ENCODE assay signal across 1 cellular context in the genomic region with DNA sequence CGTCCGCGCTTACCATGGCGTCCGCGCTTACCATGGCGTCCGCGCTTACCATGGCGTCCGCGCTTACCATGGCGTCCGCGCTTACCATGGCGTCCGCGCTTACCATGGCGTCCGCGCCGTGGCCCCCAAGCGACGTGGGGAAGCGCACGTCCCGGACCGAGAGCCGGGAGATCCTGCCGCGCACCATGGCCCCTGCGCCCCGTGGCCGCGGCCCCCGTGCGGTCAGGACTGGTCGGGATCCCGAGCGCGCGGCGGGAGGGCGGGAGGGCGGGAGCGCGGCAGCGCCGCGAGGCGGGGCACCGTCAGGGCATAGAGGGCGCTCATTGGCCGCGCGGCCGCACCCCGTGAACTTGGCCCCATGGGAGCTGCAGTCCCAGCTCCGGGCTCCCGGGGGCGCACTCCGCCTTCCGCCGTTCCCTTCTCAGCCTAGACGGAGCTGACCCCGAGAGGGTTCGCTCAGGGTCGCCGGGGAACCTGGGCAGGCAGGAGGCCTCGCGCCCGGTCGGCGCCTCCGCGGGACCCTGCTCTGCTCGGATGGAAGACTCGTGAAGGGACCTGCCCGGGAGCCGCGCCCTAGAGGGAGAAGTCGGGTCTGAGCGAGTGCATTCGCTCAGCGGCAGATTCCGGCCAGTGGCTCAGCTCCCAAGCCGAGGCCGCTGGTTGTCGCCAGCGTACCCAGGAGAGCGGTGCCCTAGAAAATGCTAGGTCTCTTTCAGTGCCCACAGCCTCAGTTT.
TF ChIP-seq lines count a peak whose summit lies in the region.

A gene with protein sequence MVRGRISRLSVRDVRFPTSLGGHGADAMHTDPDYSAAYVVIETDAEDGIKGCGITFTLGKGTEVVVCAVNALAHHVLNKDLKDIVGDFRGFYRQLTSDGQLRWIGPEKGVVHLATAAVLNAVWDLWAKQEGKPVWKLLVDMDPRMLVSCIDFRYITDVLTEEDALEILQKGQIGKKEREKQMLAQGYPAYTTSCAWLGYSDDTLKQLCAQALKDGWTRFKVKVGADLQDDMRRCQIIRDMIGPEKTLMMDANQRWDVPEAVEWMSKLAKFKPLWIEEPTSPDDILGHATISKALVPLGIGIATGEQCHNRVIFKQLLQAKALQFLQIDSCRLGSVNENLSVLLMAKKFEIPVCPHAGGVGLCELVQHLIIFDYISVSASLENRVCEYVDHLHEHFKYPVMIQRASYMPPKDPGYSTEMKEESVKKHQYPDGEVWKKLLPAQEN (minus strand): TSS at position 230 of the 734 bp plus-strand sequence. CDS start 43 bp downstream, at position 187.

TF ChIP-seq in HEK293, 187 proteins besides CTCF, POLR2A, EP300 and RAD21 (continued from another document):
- no peak for TF ChIP-seq KLF16 (tag by site-specific recombination; IDR thresholded peaks at IDR 0.05)
- no peak for TF ChIP-seq ZNF473 (tag by site-specific recombination; IDR thresholded peaks at IDR 0.05)
- TF ChIP-seq HOXC10 (CRISPR knock-in tag; IDR thresholded peaks at IDR 0.05): no peak
- TF ChIP-seq, protein P1, sequence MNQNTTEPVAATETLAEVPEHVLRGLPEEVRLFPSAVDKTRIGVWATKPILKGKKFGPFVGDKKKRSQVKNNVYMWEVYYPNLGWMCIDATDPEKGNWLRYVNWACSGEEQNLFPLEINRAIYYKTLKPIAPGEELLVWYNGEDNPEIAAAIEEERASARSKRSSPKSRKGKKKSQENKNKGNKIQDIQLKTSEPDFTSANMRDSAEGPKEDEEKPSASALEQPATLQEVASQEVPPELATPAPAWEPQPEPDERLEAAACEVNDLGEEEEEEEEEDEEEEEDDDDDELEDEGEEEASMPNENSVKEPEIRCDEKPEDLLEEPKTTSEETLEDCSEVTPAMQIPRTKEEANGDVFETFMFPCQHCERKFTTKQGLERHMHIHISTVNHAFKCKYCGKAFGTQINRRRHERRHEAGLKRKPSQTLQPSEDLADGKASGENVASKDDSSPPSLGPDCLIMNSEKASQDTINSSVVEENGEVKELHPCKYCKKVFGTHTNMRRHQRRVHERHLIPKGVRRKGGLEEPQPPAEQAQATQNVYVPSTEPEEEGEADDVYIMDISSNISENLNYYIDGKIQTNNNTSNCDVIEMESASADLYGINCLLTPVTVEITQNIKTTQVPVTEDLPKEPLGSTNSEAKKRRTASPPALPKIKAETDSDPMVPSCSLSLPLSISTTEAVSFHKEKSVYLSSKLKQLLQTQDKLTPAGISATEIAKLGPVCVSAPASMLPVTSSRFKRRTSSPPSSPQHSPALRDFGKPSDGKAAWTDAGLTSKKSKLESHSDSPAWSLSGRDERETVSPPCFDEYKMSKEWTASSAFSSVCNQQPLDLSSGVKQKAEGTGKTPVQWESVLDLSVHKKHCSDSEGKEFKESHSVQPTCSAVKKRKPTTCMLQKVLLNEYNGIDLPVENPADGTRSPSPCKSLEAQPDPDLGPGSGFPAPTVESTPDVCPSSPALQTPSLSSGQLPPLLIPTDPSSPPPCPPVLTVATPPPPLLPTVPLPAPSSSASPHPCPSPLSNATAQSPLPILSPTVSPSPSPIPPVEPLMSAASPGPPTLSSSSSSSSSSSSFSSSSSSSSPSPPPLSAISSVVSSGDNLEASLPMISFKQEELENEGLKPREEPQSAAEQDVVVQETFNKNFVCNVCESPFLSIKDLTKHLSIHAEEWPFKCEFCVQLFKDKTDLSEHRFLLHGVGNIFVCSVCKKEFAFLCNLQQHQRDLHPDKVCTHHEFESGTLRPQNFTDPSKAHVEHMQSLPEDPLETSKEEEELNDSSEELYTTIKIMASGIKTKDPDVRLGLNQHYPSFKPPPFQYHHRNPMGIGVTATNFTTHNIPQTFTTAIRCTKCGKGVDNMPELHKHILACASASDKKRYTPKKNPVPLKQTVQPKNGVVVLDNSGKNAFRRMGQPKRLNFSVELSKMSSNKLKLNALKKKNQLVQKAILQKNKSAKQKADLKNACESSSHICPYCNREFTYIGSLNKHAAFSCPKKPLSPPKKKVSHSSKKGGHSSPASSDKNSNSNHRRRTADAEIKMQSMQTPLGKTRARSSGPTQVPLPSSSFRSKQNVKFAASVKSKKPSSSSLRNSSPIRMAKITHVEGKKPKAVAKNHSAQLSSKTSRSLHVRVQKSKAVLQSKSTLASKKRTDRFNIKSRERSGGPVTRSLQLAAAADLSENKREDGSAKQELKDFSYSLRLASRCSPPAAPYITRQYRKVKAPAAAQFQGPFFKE (tag by site-specific recombination; IDR thresholded peaks at IDR 0.05; ENCODE audit: borderline replicate concordance): no peak
- peak; percentile 14 for TF ChIP-seq SETDB1 (IDR thresholded peaks at IDR 0.05; ENCODE audit: insufficient read length, low read length)
- TF ChIP-seq, protein P2, sequence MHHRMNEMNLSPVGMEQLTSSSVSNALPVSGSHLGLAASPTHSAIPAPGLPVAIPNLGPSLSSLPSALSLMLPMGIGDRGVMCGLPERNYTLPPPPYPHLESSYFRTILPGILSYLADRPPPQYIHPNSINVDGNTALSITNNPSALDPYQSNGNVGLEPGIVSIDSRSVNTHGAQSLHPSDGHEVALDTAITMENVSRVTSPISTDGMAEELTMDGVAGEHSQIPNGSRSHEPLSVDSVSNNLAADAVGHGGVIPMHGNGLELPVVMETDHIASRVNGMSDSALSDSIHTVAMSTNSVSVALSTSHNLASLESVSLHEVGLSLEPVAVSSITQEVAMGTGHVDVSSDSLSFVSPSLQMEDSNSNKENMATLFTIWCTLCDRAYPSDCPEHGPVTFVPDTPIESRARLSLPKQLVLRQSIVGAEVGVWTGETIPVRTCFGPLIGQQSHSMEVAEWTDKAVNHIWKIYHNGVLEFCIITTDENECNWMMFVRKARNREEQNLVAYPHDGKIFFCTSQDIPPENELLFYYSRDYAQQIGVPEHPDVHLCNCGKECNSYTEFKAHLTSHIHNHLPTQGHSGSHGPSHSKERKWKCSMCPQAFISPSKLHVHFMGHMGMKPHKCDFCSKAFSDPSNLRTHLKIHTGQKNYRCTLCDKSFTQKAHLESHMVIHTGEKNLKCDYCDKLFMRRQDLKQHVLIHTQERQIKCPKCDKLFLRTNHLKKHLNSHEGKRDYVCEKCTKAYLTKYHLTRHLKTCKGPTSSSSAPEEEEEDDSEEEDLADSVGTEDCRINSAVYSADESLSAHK (tag by site-specific recombination; IDR thresholded peaks at IDR 0.05): no peak
- TF ChIP-seq ZNF214 (tag by site-specific recombination; IDR thresholded peaks at IDR 0.05; ENCODE audit: borderline replicate concordance): no peak
- no peak for TF ChIP-seq ZNF391 (tag by site-specific recombination; IDR thresholded peaks at IDR 0.05; ENCODE audit: borderline replicate concordance, low read depth)
- no peak for TF ChIP-seq ZNF48 (tag by site-specific recombination; IDR thresholded peaks at IDR 0.05)
- no peak for TF ChIP-seq HOXD13 (CRISPR knock-in tag; IDR thresholded peaks at IDR 0.05; ENCODE audit: borderline replicate concordance)
- no peak for TF ChIP-seq ZNF292 (tag by site-specific recombination; IDR thresholded peaks at IDR 0.05; ENCODE audit: borderline replicate concordance, low read depth)
- no peak for TF ChIP-seq ZNF19 (tag by site-specific recombination; IDR thresholded peaks at IDR 0.05; ENCODE audit: low read depth)
TF ChIP-seq in HEK293: peak in this region for 21.
